8 cellular contexts compared by ENCODE assay signal in the genomic region with DNA sequence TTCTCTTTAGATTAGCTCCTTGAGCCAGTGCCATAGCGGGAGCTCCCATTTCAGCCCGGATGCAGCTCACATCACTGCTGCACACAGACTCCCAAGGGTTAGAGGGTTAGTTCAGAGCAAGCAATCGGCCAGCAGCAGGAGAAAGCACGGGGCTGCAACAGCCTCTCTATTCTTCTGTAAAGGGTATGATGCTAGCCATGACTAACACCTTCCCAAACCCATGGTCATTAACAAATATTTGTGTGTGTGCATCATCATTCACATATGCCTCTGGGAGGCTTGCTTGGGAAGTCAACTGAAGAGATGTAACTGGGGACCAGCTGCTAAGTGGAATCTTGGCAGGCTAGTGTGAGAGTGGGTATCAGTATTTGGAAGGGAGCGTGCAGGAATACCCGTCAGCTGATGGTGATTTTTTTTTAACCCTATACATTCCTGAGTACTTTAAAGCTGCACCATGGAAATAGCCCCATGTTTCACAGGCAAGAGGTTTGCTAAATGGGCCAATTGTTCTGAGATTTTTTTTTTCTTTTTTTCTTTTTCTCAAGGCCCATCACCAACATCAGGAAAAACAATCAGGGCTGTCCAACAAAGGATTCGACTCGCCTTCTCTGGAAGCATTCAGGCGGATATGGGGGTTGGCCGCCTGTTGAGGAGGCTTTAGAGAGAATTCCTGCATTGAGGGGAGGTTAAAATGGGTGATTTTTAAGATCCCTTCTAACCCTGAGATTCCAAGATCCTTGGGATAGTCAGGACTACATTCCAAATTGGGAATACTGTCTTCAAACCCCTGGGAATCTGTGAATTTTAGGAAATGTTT. TPM values are rescaled to one million over a fixed set of nuclear protein-coding genes. Genes with fewer than 3 reads are reported as not detected.
DNase-seq lines count a peak whose midpoint lies in the region; ATAC-seq and TF ChIP-seq lines count a peak whose summit lies in the region.

No MANE protein-coding gene starts in this region.

- H3K27me3 Mint-ChIP-seq in stimulated activated naive CD8-positive, alpha-beta T cell treated with anti-CD3 and anti-CD28 coated beads, Interleukin-15, amount 100 ng/mL, for 72 hours, result no peaks in the 10 kb centered on the region

- TF ChIP-seq CTCF in cardiac fibroblast (IDR thresholded peaks at IDR 0.05; ENCODE audit: low read depth, low read length), result no peak

- DNase-seq in HPDE6-E6E7 (ENCODE audit: extremely low spot score), result peak; percentile 82
- DNase-seq in cardiac fibroblast (ENCODE audit: low read depth in 2 of 2), result peak; percentile 91 to 99
- peak; percentile 61 for DNase-seq in iPS-NIHi11 (ENCODE audit: low spot score)
- DNase-seq in stromal cell of bone marrow (ENCODE audit: low read depth), result peak; percentile 99
- DNase-seq in HT-29 (ENCODE audit: low spot score), result no peak
- DNase-seq in stimulated activated naive CD8-positive, alpha-beta T cell treated with anti-CD3 and anti-CD28 coated beads, Interleukin-15, amount 100 ng/mL, for 72 hours, result no peak
- DNase-seq in ureter (ENCODE audit: low spot score), result no peak

- H3K9me3 Mint-ChIP-seq in stimulated activated naive CD8-positive, alpha-beta T cell treated with anti-CD3 and anti-CD28 coated beads, Interleukin-15, amount 100 ng/mL, for 72 hours, result no peaks in the 10 kb centered on the region

- no peak for ATAC-seq in GM21737 (IDR thresholded peaks at IDR 0.05; ENCODE audit: unreplicated experiment)
- no peak for ATAC-seq in stimulated activated naive CD8-positive, alpha-beta T cell treated with anti-CD3 and anti-CD28 coated beads, Interleukin-15, amount 100 ng/mL, for 72 hours

- H3K4me3 ChIP-seq in cardiac fibroblast (replicated peaks in 1 of 2; ENCODE audit: low read depth in 2 of 2, low read length in 2 of 2), result peak overlapping the region; percentile 16 to 44

- no peak overlapping the region for H3K27ac Mint-ChIP-seq in stimulated activated naive CD8-positive, alpha-beta T cell treated with anti-CD3 and anti-CD28 coated beads, Interleukin-15, amount 100 ng/mL, for 72 hours

- no peak overlapping the region for H3K4me3 Mint-ChIP-seq in stimulated activated naive CD8-positive, alpha-beta T cell treated with anti-CD3 and anti-CD28 coated beads, Interleukin-15, amount 100 ng/mL, for 72 hours

- H3K4me1 Mint-ChIP-seq in stimulated activated naive CD8-positive, alpha-beta T cell treated with anti-CD3 and anti-CD28 coated beads, Interleukin-15, amount 100 ng/mL, for 72 hours, result peaks cover 14% of the 10 kb centered on the region

RNA-seq across cellular contexts. Expression of a gene that starts 33.2 kb away (rescaled TPM):
- 0.13 TPM in 1 of 2 replicates, not detected in the other for total RNA-seq in HT-29 (2014; rRNA removed; shearing (Covaris generic))
- total RNA-seq in ureter, result 2.5 TPM

RNA-seq across cellular contexts. Expression of a gene that starts 54.3 kb away (rescaled TPM):
- total RNA-seq in HT-29 (2014; rRNA removed; shearing (Covaris generic)), result 108 and 124 TPM in 2 replicates
- total RNA-seq in ureter, result 48.2 TPM

Comparison
In these comparisons a context has a peak if more than half of its experiments do, and no peak if none do; other contexts are left out.
1. DNase-seq: peak in HPDE6-E6E7 (single experiment), cardiac fibroblast (2 of 2), iPS-NIHi11 (single experiment) and stromal cell of bone marrow (single experiment); none in HT-29 (single experiment), stimulated activated naive CD8-positive, alpha-beta T cell treated with anti-CD3 and anti-CD28 coated beads, Interleukin-15, amount 100 ng/mL, for 72 hours (0 of 2) and ureter (single experiment).